In the genomic region with DNA sequence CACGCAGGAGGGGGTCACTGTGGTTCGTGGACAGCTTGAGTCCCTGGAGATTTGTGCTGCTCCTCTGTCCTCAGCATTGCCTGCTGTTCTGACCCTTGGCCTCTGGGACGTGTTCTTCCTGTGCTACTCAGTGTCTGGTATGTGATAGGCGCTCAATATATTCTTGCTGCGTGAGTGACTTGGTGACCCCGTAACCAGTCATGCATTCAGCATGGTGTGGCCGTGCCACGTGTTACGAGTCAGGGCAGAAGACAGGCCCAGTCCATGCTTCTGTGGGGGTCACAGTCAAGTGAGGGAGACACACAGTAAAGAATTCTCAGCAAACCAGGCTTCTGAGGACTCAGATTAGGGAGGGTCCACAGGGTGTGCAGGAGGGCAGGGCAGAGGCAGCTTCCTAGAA, we compare ENCODE assay signal across 11 cellular contexts. TPM values are rescaled to one million over a fixed set of nuclear protein-coding genes. Genes with fewer than 3 reads are reported as not detected.
A peak's percentile ranks its signal among the peaks of the same experiment; 100 is the strongest.
DNase-seq lines count a peak whose midpoint lies in the region; ATAC-seq and TF ChIP-seq lines count a peak whose summit lies in the region.
"Had no signal": no experiment of that assay in that cellular context is flagged by ENCODE, and none has a peak within 500 bp of the region (broad histone marks: within the 10 kb centered on the region; RNA-seq: fewer than 3 reads in every experiment).

No MANE protein-coding gene starts in this region.

- no peaks in the 10 kb centered on the region for H4K20me1 ChIP-seq in OCI-LY1 (ENCODE audit: insufficient read depth, low read length)

- no peaks in the 10 kb centered on the region for H3K9me3 Mint-ChIP-seq in endothelial cell (ENCODE audit: unreplicated experiment)
- H3K9me3 Mint-ChIP-seq: activated CD4-positive, alpha-beta T cell treated with anti-CD3 and anti-CD28 coated beads, Interleukin-2, amount 10 ng/mL, durations not matched to agents 24 days and 14 days; memory B cell had no signal

- H3K4me1 ChIP-seq in OCI-LY1 (ENCODE audit: insufficient read depth, low read length, severe bottlenecking), result peaks cover 59% of the 10 kb centered on the region

- H3K9me3 ChIP-seq in OCI-LY1 (ENCODE audit: low read length), result no peaks in the 10 kb centered on the region
- H3K9me3 ChIP-seq: spleen had no signal

- H3K4me3 ChIP-seq in OCI-LY1 (ENCODE audit: low read depth, low read length, poor library complexity, severe bottlenecking) (no peak overlapping the region), retinal pigment epithelial cell (ENCODE audit: low read length) (no peak overlapping the region)
- H3K4me3 ChIP-seq: SK-N-MC, spleen had no signal

- H3K4me1 Mint-ChIP-seq in endothelial cell (ENCODE audit: unreplicated experiment), result peaks cover 29% of the 10 kb centered on the region

- H3F3A ChIP-seq in OCI-LY1 (ENCODE audit: insufficient read depth, low read length), result no peaks in the 10 kb centered on the region

- H3K27me3 Mint-ChIP-seq in endothelial cell (ENCODE audit: unreplicated experiment), result peaks cover 12% of the 10 kb centered on the region
- H3K27me3 Mint-ChIP-seq: activated CD4-positive, alpha-beta T cell treated with anti-CD3 and anti-CD28 coated beads, Interleukin-2, amount 10 ng/mL, durations not matched to agents 24 days and 14 days; memory B cell had no signal

- peak overlapping the region; percentile 6 for H3K4me3 Mint-ChIP-seq in endothelial cell (ENCODE audit: unreplicated experiment)
- H3K4me3 Mint-ChIP-seq: activated CD4-positive, alpha-beta T cell treated with anti-CD3 and anti-CD28 coated beads, Interleukin-2, amount 10 ng/mL, durations not matched to agents 24 days and 14 days; memory B cell had no signal

- no peak overlapping the region for H3K4me2 ChIP-seq in OCI-LY1 (ENCODE audit: low read length)

- H3K36me3 Mint-ChIP-seq in endothelial cell (ENCODE audit: low read depth, unreplicated experiment), result peaks cover 13% of the 10 kb centered on the region

- no peak overlapping the region for H2AFZ ChIP-seq in OCI-LY1 (ENCODE audit: low read length)

- ATAC-seq in stimulated activated naive CD8-positive, alpha-beta T cell treated with anti-CD3 and anti-CD28 coated beads, Interleukin-15, Interleukin-2, amounts not matched to agents 100 U/mL and 50 U/mL, for 24 hours, result no peak
- no peak for ATAC-seq in HG02763 (IDR thresholded peaks at IDR 0.05; ENCODE audit: unreplicated experiment)

- no peaks in the 10 kb centered on the region for H3K9me2 ChIP-seq in OCI-LY1 (ENCODE audit: low read depth, low read length)

- H3K9ac ChIP-seq in OCI-LY1 (ENCODE audit: low read length), result no peak overlapping the region

- H3K27ac Mint-ChIP-seq in endothelial cell (ENCODE audit: unreplicated experiment), result peak overlapping the region; percentile 7
- H3K27ac Mint-ChIP-seq: activated CD4-positive, alpha-beta T cell treated with anti-CD3 and anti-CD28 coated beads, Interleukin-2, amount 10 ng/mL, durations not matched to agents 24 days and 14 days; memory B cell had no signal

- no peaks in the 10 kb centered on the region for H3K27me3 ChIP-seq in OCI-LY1 (ENCODE audit: insufficient read depth, low read length)
- H3K27me3 ChIP-seq: spleen had no signal

- peaks cover 11% of the 10 kb centered on the region for H3K36me3 ChIP-seq in OCI-LY1 (ENCODE audit: insufficient read depth, low read length)

- TF ChIP-seq CTCF in OCI-LY1 (IDR thresholded peaks at IDR 0.05; ENCODE audit: low read length) (no peak), endothelial cell (IDR thresholded peaks at IDR 0.05; ENCODE audit: unreplicated experiment) (no peak), retinal pigment epithelial cell (conservative IDR thresholded peaks at IDR 0.05; ENCODE audit: low read depth, low read length) (no peak)

- DNase-seq in endothelial cell (ENCODE audit: low spot score) (no peak), retinal pigment epithelial cell (ENCODE audit: low read depth) (peak; percentile 74), HuH-7 (ENCODE audit: low spot score) (no peak)
- no peak for DNase-seq in stimulated activated naive CD8-positive, alpha-beta T cell treated with anti-CD3 and anti-CD28 coated beads, Interleukin-15, Interleukin-2, amounts not matched to agents 100 U/mL and 50 U/mL, for 24 hours
- DNase-seq: activated CD4-positive, alpha-beta T cell treated with anti-CD3 and anti-CD28 coated beads, Interleukin-2, amount 10 ng/mL, durations not matched to agents 24 days and 14 days; NCI-H446; spleen had no signal

- H3K27ac ChIP-seq in OCI-LY1 (ENCODE audit: low read depth, low read length, poor library complexity, severe bottlenecking), result peak overlapping the region; percentile 25
- H3K27ac ChIP-seq: SK-N-MC had no signal

- peaks cover 13% of the 10 kb centered on the region for H3K79me2 ChIP-seq in OCI-LY1 (ENCODE audit: insufficient read depth, low read length)

RNA-seq across cellular contexts. Expression of gene PPP1R37, which starts 7.8 kb away (rescaled TPM):
- total RNA-seq in endothelial cell (ENCODE audit: unreplicated experiment), result 34.7 TPM

RNA-seq across cellular contexts. Expression of gene GEMIN7, which starts 21.7 kb away (rescaled TPM):
- 30.8 TPM for total RNA-seq in endothelial cell (ENCODE audit: unreplicated experiment)

RNA-seq across cellular contexts. Expression of gene ZNF296, which starts 24.5 kb away (rescaled TPM):
- 0.54 TPM for total RNA-seq in endothelial cell (ENCODE audit: unreplicated experiment)

RNA-seq across cellular contexts. Expression of gene NKPD1, which starts 60.0 kb away (rescaled TPM):
- total RNA-seq in endothelial cell (ENCODE audit: unreplicated experiment), result 0.67 TPM
